In the genomic region with DNA sequence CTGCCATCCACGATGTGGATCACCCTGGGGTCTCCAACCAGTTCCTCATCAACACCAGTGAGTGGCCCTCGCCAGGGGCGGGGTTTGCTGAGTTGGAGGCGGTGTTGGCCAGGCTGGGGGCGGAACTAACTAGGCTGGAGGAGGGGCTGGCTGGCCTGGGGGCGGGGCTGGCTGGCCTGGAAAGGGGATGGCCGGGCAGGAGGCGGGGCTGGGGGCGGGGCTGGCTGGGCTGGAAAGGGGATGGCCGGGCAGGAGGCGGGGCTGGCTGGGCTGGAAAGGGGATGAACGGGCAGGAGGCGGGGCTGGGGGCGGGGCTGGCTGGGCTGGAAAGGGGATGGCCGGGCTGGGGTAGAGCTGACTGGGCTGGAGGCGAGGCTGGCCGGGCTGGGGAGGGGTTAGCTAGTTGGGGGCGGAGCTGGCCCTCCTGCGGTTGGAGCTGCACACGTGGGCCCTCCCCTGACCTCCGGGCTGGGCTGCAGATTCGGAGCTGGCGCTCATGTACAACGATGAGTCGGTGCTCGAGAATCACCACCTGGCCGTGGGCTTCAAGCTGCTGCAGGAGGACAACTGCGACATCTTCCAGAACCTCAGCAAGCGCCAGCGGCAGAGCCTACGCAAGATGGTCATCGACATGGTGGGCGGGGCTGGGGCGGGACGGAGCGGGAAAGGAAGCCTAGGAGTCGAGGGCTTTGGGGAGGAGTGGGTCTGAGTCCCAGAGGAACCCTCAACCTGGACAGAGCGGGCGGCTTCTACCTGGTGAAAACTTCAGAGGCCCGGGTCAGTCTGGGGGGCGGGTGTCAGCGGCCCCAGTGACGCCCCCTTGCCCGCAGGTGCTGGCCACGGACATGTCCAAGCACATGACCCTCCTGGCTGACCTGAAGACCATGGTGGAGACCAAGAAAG, we compare ENCODE assay signal across 8 cellular contexts. TPM values are rescaled to one million over a fixed set of nuclear protein-coding genes. Genes with fewer than 3 reads are reported as not detected.
DNase-seq lines count a peak whose midpoint lies in the region; ATAC-seq and TF ChIP-seq lines count a peak whose summit lies in the region.

No MANE protein-coding gene starts in this region.

- H3K4me3 Mint-ChIP-seq in neural crest cell: peak overlapping the region; percentile 51

- peak; percentile 98 for DNase-seq in RWPE1 (ENCODE audit: low spot score)
- DNase-seq in activated gamma-delta T cell (lab: John Stamatoyannopoulos, UW): peak; percentile 88
- peak; percentile 92 to 96 for DNase-seq in foreskin fibroblast
- DNase-seq in neural crest cell (ENCODE audit: low read depth, low spot score): peak; percentile 94
- peak; percentile 91 for DNase-seq in stimulated activated naive CD4-positive, alpha-beta T cell treated with Interleukin-2 at 50 U/mL for 16 hours (lab: John Stamatoyannopoulos, UW)

- H3K4me3 ChIP-seq in ACC112 (ENCODE audit: low read depth, low read length): peak overlapping the region; percentile 49; the same call in 1 of the 2 replicates
- H3K4me3 ChIP-seq in foreskin fibroblast (ENCODE audit: low read depth in 1 of 2, low read length in 2 of 2): peak overlapping the region; percentile 37 to 49

- no peak overlapping the region for H3K27ac ChIP-seq in ACC112 (ENCODE audit: low read depth, low read length)
- H3K27ac ChIP-seq in RWPE1: peak overlapping the region; percentile 62

- no peak overlapping the region for H2AFZ ChIP-seq in ACC112 (ENCODE audit: low read length, unreplicated experiment)

- POLR2A ChIA-PET in RWPE1 (lab: Yijun Ruan, JAX; ENCODE audit: low non-redundant PET): interaction anchor here (0.7 kb wide), 1 partner anchor 191 kb away, joined by 5 read pairs; no protein-coding TSS in a partner anchor

- CTCF ChIA-PET in RWPE1 (lab: Yijun Ruan, JAX): interaction anchor here (0.6 kb wide), 2 partner anchors 66 to 402 kb away, joined by 3 read pairs; no protein-coding TSS in a partner anchor

- ATAC-seq in GM19025 (IDR thresholded peaks at IDR 0.05; ENCODE audit: low read depth, unreplicated experiment) (peak; percentile 86), HG03460 (IDR thresholded peaks at IDR 0.05; ENCODE audit: unreplicated experiment) (peak; percentile 79)

- no peaks in the 10 kb centered on the region for H3K9me3 Mint-ChIP-seq in neural crest cell

- H3K27me3 ChIP-seq in ACC112 (ENCODE audit: insufficient read depth, low read length): no peaks in the 10 kb centered on the region

- H3K4me1 Mint-ChIP-seq in neural crest cell: no peaks in the 10 kb centered on the region

- H3K27ac Mint-ChIP-seq in neural crest cell (ENCODE audit: unreplicated experiment): no peak overlapping the region

- H3K27me3 Mint-ChIP-seq in neural crest cell (ENCODE audit: low read depth): peaks cover 3% of the 10 kb centered on the region

- H3K36me3 Mint-ChIP-seq in neural crest cell (ENCODE audit: low read depth): no peaks in the 10 kb centered on the region

- H3K36me3 ChIP-seq in ACC112 (ENCODE audit: insufficient read depth, low read length): no peaks in the 10 kb centered on the region

- no peak for TF ChIP-seq CTCF in RWPE1 (conservative IDR thresholded peaks at IDR 0.05; ENCODE audit: low read depth)
- no peak for TF ChIP-seq CTCF in foreskin fibroblast (IDR thresholded peaks at IDR 0.05; ENCODE audit: low read depth, low read length)
- no peak for TF ChIP-seq CTCF in neural crest cell (conservative IDR thresholded peaks at IDR 0.05)

- no peaks in the 10 kb centered on the region for H3K79me2 ChIP-seq in ACC112 (ENCODE audit: control insufficient read depth, insufficient read depth, low read length, unreplicated experiment)

- no peaks in the 10 kb centered on the region for H3K4me1 ChIP-seq in ACC112 (ENCODE audit: control insufficient read depth, insufficient read depth, low read length, unreplicated experiment)

RNA-seq across cellular contexts. Expression of gene PDE4A, which starts 41.0 kb away (rescaled TPM):
- 1.5 and 2.1 TPM in 2 replicates for total RNA-seq in neural crest cell

RNA-seq across cellular contexts. Expression of gene KEAP1, which starts 41.9 kb away (rescaled TPM):
- total RNA-seq in neural crest cell: 79.7 and 82.5 TPM in 2 replicates

RNA-seq across cellular contexts. Expression of gene S1PR5, which starts 55.9 kb away (rescaled TPM):
- 0.79 and 1.1 TPM in 2 replicates for total RNA-seq in neural crest cell

RNA-seq across cellular contexts. Expression of gene CDC37, which starts 58.0 kb away (rescaled TPM):
- 164 TPM in 2 replicates for total RNA-seq in neural crest cell
